1 cellular context compared by ENCODE assay signal in the genomic region with DNA sequence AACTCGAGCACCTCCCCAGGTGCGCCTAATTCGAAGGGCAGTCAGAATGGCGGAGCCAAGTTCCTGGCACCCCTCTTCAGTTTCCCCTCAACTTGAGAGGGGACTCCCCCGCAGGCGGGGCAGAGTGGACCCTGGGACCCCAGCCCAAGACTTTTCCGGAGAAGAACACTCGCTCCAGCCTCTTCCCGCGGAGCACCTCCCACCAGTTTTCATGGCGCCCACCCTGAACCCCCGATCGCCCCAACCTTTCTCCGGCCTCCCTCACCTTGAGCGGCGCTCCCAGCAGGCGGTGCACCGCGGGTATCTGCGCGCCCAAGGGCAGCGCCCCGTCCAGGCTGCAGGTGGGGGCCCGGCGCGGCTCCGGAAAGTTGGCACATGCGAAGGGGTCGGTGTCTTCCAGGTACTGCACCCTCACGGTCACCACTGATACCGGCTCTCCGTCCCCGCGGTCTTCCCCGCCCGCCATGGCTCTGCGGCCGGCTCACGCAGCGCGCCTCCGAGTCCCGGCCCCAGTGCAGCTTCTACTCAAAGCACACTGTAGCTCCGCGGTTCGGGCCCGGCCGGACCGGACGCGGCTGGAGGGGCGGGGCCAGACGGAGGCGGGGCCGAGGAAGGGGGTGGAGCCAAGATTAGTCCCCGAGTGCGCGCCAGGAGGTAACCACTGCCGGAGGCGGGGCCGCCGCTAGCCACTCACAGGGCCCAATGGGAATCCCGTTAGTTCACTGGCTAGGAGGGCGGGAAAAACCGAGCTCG.
TF ChIP-seq lines count a peak whose summit lies in the region.

FHOD1 (minus strand) TSS at position 537 of the 753 bp plus-strand sequence; CDS start at position 466, 71 bp downstream.

TF ChIP-seq in H1, 55 proteins besides CTCF, POLR2A, EP300 and RAD21:
- TF ChIP-seq YY1 (IDR thresholded peaks at IDR 0.05; ENCODE audit: low read depth, low read length) (no peak), CHD1 (IDR thresholded peaks at IDR 0.05; ENCODE audit: low read depth, low read length) (no peak), HDAC2 (IDR thresholded peaks at IDR 0.05; ENCODE audit: borderline replicate concordance in 1 of 2, low read depth in 2 of 2, low read length in 2 of 2) (no peak; a peak in 1 of 4 replicates), NANOG (IDR thresholded peaks at IDR 0.05; ENCODE audit: insufficient read depth, low read depth, low read length, poor library complexity, severe bottlenecking) (no peak), EGR1 (IDR thresholded peaks at IDR 0.05; ENCODE audit: borderline replicate concordance, low read depth, low read length) (no peak), MAX (IDR thresholded peaks at IDR 0.05) (no peak), RNF2 (IDR thresholded peaks at IDR 0.05; ENCODE audit: borderline replicate concordance, low read depth, low read length, missing control alignments, poor library complexity, severe bottlenecking) (no peak), ZNF274 (IDR thresholded peaks at IDR 0.05; ENCODE audit: borderline replicate concordance, extremely low read depth, low read length) (no peak), TCF12 (IDR thresholded peaks at IDR 0.05; ENCODE audit: low read depth, low read length) (no peak), SUZ12 (IDR thresholded peaks at IDR 0.05; ENCODE audit: low read length) (no peak), ATF3 (IDR thresholded peaks at IDR 0.05; ENCODE audit: insufficient read depth, low read depth, low read length) (no peak), CTBP2 (IDR thresholded peaks at IDR 0.05; ENCODE audit: borderline replicate concordance, insufficient read depth, insufficient read length, low read length) (no peak), BCL11A (IDR thresholded peaks at IDR 0.05; ENCODE audit: low read depth in 2 of 2, low read length in 2 of 2) (no peak), POLR2AphosphoS5 (IDR thresholded peaks at IDR 0.05; ENCODE audit: low read depth, low read length) (peak; percentile 81), MAFK (IDR thresholded peaks at IDR 0.05; ENCODE audit: low read depth, low read length) (no peak), JUND (IDR thresholded peaks at IDR 0.05; ENCODE audit: low read length) (no peak), EZH2 (IDR thresholded peaks at IDR 0.05; ENCODE audit: low read depth, low read length, severe bottlenecking) (no peak), E2F6 (IDR thresholded peaks at IDR 0.05) (peak; percentile 99), BRCA1 (IDR thresholded peaks at IDR 0.05; ENCODE audit: low read depth, low read length) (no peak), SP1 (IDR thresholded peaks at IDR 0.05; ENCODE audit: low read depth, low read length) (0 out of 2 replicates have a peak, but pooled peaks have one; percentile 36), TAF7 (optimal IDR thresholded peaks at IDR 0.05; ENCODE audit: borderline replicate concordance, low read depth, low read length) (peak; percentile 81), SP4 (IDR thresholded peaks at IDR 0.05; ENCODE audit: low read length) (peak; percentile 21; the same call in 1 of the 2 replicates), RBBP5 (IDR thresholded peaks at IDR 0.05; ENCODE audit: borderline replicate concordance, low read depth, low read length) (no peak; the same call in 1 of the 2 replicates), RXRA (IDR thresholded peaks at IDR 0.05; ENCODE audit: insufficient read depth, low read depth, low read length) (no peak), USF2 (IDR thresholded peaks at IDR 0.05; ENCODE audit: low read length) (no peak), TEAD4 (IDR thresholded peaks at IDR 0.05; ENCODE audit: low read depth, low read length) (no peak), CREB1 (IDR thresholded peaks at IDR 0.05) (no peak), HDAC6 (IDR thresholded peaks at IDR 0.05; ENCODE audit: low read depth, low read length) (no peak), PHF8 (conservative IDR thresholded peaks at IDR 0.05; ENCODE audit: low read depth, low read length) (0 out of 2 replicates have a peak, but pooled peaks have one; percentile 55), CHD7 (IDR thresholded peaks at IDR 0.05; ENCODE audit: insufficient replicate concordance, low read length) (no peak), SIX5 (IDR thresholded peaks at IDR 0.05; ENCODE audit: low read depth, low read length) (no peak), SIRT6 (IDR thresholded peaks at IDR 0.05; ENCODE audit: low read length) (no peak), FOSL1 (IDR thresholded peaks at IDR 0.05; ENCODE audit: insufficient read depth, low read depth, low read length) (no peak), RFX5 (IDR thresholded peaks at IDR 0.05; ENCODE audit: borderline replicate concordance, low read depth, low read length) (no peak), ASH2L (IDR thresholded peaks at IDR 0.05; ENCODE audit: low read length) (no peak), SRF (IDR thresholded peaks at IDR 0.05; ENCODE audit: low read depth, low read length) (no peak), CEBPB (IDR thresholded peaks at IDR 0.05; ENCODE audit: low read depth, low read length) (no peak), SIN3A (conservative IDR thresholded peaks at IDR 0.05 in 1 of 2, IDR thresholded peaks at IDR 0.05 in 1 of 2; ENCODE audit: low read depth in 1 of 2, low read length in 2 of 2) (peak in 1 of 2 experiments; percentile 77; a peak in 1 of 4 replicates), KDM5A (IDR thresholded peaks at IDR 0.05; ENCODE audit: low read length) (no peak), GABPA (IDR thresholded peaks at IDR 0.05; ENCODE audit: borderline replicate concordance, insufficient read depth, low read length) (no peak), POU5F1 (IDR thresholded peaks at IDR 0.05; ENCODE audit: low read depth, low read length) (no peak), TBP (IDR thresholded peaks at IDR 0.05; ENCODE audit: low read depth, low read length) (peak; percentile 49), CBX5 (IDR thresholded peaks at IDR 0.05; ENCODE audit: low read depth, low read length) (no peak), KDM1A (IDR thresholded peaks at IDR 0.05; ENCODE audit: borderline replicate concordance, low read length) (no peak), SP2 (IDR thresholded peaks at IDR 0.05; ENCODE audit: low read length) (no peak), TAF1 (IDR thresholded peaks at IDR 0.05; ENCODE audit: low read depth, low read length) (peak; percentile 67), BACH1 (IDR thresholded peaks at IDR 0.05; ENCODE audit: low read length) (no peak), SAP30 (IDR thresholded peaks at IDR 0.05; ENCODE audit: insufficient read depth, insufficient replicate concordance, low read length) (no peak), JUN (IDR thresholded peaks at IDR 0.05; ENCODE audit: low read depth, low read length) (no peak), NRF1 (IDR thresholded peaks at IDR 0.05; ENCODE audit: low read depth, low read length) (no peak), CHD2 (IDR thresholded peaks at IDR 0.05; ENCODE audit: low read length) (peak; percentile 74; the same call in 1 of the 2 replicates), KDM4A (IDR thresholded peaks at IDR 0.05; ENCODE audit: low read depth, low read length, severe bottlenecking) (peak; percentile 63), GTF2F1 (IDR thresholded peaks at IDR 0.05; ENCODE audit: borderline replicate concordance, low read depth, low read length) (0 out of 2 replicates have a peak, but pooled peaks have one; percentile 42), CBX8 (IDR thresholded peaks at IDR 0.05; ENCODE audit: borderline replicate concordance, low read depth, low read length) (no peak)
- TF ChIP-seq, protein P1, sequence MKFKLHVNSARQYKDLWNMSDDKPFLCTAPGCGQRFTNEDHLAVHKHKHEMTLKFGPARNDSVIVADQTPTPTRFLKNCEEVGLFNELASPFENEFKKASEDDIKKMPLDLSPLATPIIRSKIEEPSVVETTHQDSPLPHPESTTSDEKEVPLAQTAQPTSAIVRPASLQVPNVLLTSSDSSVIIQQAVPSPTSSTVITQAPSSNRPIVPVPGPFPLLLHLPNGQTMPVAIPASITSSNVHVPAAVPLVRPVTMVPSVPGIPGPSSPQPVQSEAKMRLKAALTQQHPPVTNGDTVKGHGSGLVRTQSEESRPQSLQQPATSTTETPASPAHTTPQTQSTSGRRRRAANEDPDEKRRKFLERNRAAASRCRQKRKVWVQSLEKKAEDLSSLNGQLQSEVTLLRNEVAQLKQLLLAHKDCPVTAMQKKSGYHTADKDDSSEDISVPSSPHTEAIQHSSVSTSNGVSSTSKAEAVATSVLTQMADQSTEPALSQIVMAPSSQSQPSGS (IDR thresholded peaks at IDR 0.05; ENCODE audit: low read length) = no peak
